In genomic region chr4:95296052-95296451, GRCh38 we compare ENCODE assay signal across 9 cellular contexts.
"Had no signal": no experiment of that assay in that cellular context is flagged by ENCODE, and none has a peak within 500 bp of the region (broad histone marks: within the 10 kb centered on the region; RNA-seq: fewer than 3 reads in every experiment).

No MANE protein-coding gene starts in this region.

- H3K36me3 ChIP-seq: HAP-1 had no signal

- ATAC-seq: GM23338, HCT116 had no signal

- DNase-seq: GM23248, GOT3, H7, H9, HCEC 1CT, HFFc6 had no signal

- H3K4me3 ChIP-seq: GM23248, GM23338, HAP-1 had no signal

- H3K4me2 ChIP-seq: GM23338 had no signal

- H3K9me3 ChIP-seq: HAP-1 had no signal

- H3K4me3 Mint-ChIP-seq: GM23338, H9, HFFc6 had no signal

- H2AFZ ChIP-seq: GM23248, GM23338 had no signal

- H3K27ac Mint-ChIP-seq: GM23338, H9, HFFc6 had no signal

- H3K27ac ChIP-seq: GM23248 had no signal

- H3K4me1 Mint-ChIP-seq: GM23338, H9 had no signal

- H3K9ac ChIP-seq: GM23248 had no signal
